1 cellular context compared by ENCODE assay signal in the genomic region with DNA sequence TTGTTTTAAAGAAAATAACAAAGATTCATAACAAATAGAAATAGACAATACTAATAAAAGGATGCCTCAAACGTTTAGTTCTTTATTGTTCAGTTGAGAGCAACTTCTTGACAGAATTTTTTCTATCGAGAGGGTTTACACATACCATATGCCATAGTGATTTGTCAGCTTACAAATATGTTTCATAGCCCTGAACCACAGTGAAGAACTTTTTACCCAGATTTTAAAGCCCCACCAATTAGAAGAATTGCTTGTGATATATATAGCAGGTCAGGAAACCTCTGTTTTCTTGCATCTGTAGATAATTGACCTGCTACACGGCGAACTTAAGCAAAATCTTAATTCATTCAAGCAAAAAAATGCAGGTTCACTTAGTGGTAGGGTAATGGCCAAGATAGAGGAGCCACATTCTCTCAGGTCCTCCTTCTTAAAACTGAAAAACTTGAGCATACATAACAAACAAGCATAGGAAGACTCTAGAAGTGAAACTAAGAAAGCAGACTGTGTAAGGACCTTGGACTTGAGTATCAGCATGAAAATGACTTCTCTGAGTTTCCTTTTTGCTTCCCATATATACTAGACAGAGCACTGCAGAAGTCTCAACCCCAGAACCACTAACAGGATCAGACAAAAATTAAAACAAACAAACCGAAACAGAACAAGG.
TF ChIP-seq lines count a peak whose summit lies in the region.

No MANE protein-coding gene starts in this region.

TF ChIP-seq in A549, 52 proteins besides CTCF, POLR2A, EP300 and RAD21 (continued from another document):
- TF ChIP-seq E2F6 (IDR thresholded peaks at IDR 0.05; ENCODE audit: borderline replicate concordance, low read depth), result no peak
- TF ChIP-seq HMGXB4 (CRISPR knock-in tag; IDR thresholded peaks at IDR 0.05; ENCODE audit: borderline replicate concordance), result no peak
